ENCODE assay signal across 18 cellular contexts in genomic region chr19:37583340-37583739, GRCh38. TPM values are rescaled to one million over a fixed set of nuclear protein-coding genes. Genes with fewer than 3 reads are reported as not detected.
DNase-seq lines count a peak whose midpoint lies in the region; ATAC-seq and TF ChIP-seq lines count a peak whose summit lies in the region.
"Had no signal": no experiment of that assay in that cellular context is flagged by ENCODE, and none has a peak within 500 bp of the region (broad histone marks: within the 10 kb centered on the region; RNA-seq: fewer than 3 reads in every experiment).

No MANE protein-coding gene starts in this region.

- H3K27ac ChIP-seq in OCI-LY7 (ENCODE audit: low read depth, low read length, poor library complexity, severe bottlenecking) (no peak overlapping the region), foreskin keratinocyte (no peak overlapping the region), lower lobe of right lung (no peak overlapping the region), psoas muscle (no peak overlapping the region), Karpas-422 (ENCODE audit: low read length) (no peak overlapping the region)
- H3K27ac ChIP-seq: A549, RWPE1, SJCRH30 had no signal

- CTCF ChIA-PET in OCI-LY7 (lab: Charles Lee; ENCODE audit: unreplicated experiment): no interaction called here

- H3K4me3 ChIP-seq in H7 (ENCODE audit: insufficient read depth, low read depth, low read length): no peak overlapping the region
- H3K4me3 ChIP-seq in OCI-LY7 (ENCODE audit: low read depth, low read length, poor library complexity, severe bottlenecking): no peak overlapping the region
- H3K4me3 ChIP-seq in lower lobe of right lung: no peak overlapping the region
- H3K4me3 ChIP-seq in psoas muscle: no peak overlapping the region
- H3K4me3 ChIP-seq in Karpas-422 (ENCODE audit: low read length): no peak overlapping the region
- H3K4me3 ChIP-seq: A549, HAP-1, SJCRH30 had no signal

- H3K36me3 ChIP-seq in H7 (replicated peaks; ENCODE audit: control insufficient read depth, insufficient read depth, low read length): peaks cover 2% of the 10 kb centered on the region
- H3K36me3 ChIP-seq in OCI-LY7 (ENCODE audit: insufficient read depth, low read length): no peaks in the 10 kb centered on the region; the same call in 1 of the 2 replicates
- peaks cover 47% of the 10 kb centered on the region for H3K36me3 ChIP-seq in lower lobe of right lung
- H3K36me3 ChIP-seq in psoas muscle (ENCODE audit: insufficient read depth in 1 of 2, low read depth in 1 of 2): peaks cover 26 to 78% of the 10 kb centered on the region in 2 donors
- peaks cover 87% of the 10 kb centered on the region for H3K36me3 ChIP-seq in Karpas-422 (ENCODE audit: insufficient read depth, low read length)
- H3K36me3 ChIP-seq: HAP-1 had no signal

- H3K4me2 ChIP-seq in OCI-LY7 (ENCODE audit: low read length) (no peak overlapping the region), Karpas-422 (ENCODE audit: low read depth, low read length, poor library complexity, severe bottlenecking) (no peak overlapping the region)
- H3K4me2 ChIP-seq: A549 had no signal

- DNase-seq in 8988T (peak; percentile 30), H7 (peak; percentile 52), OCI-LY7 (ENCODE audit: low spot score) (peak; percentile 13), foreskin keratinocyte (no peak), lower lobe of right lung (no peak), psoas muscle (no peak), Karpas-422 (no peak)
- DNase-seq: C1 segment of cervical spinal cord, MV-4-11, NCI-H1436, NCI-H2029 treated with DMSO at 0.1 percent for 48 hours, NCI-H510A, SJCRH30 had no signal

- H3K27me3 ChIP-seq in H7 (ENCODE audit: control insufficient read depth, insufficient read depth, low read length): no peaks in the 10 kb centered on the region
- H3K27me3 ChIP-seq in foreskin keratinocyte: no peaks in the 10 kb centered on the region
- no peaks in the 10 kb centered on the region for H3K27me3 ChIP-seq in lower lobe of right lung (ENCODE audit: low read depth)
- H3K27me3 ChIP-seq in psoas muscle (ENCODE audit: insufficient read depth in 3 of 3, low read length in 2 of 3): no peaks in the 10 kb centered on the region
- H3K27me3 ChIP-seq in Karpas-422 (ENCODE audit: low read length): no peaks in the 10 kb centered on the region
- H3K27me3 ChIP-seq: SJCRH30 had no signal

- peak; percentile 63 for TF ChIP-seq CTCF in OCI-LY7 (conservative IDR thresholded peaks at IDR 0.05; ENCODE audit: low read length)
- peak; percentile 8 for TF ChIP-seq CTCF in foreskin keratinocyte (conservative IDR thresholded peaks at IDR 0.05)
- no peak for TF ChIP-seq CTCF in lower lobe of right lung (IDR thresholded peaks at IDR 0.05)
- no peak for TF ChIP-seq CTCF in psoas muscle (IDR thresholded peaks at IDR 0.05)

- POLR2A ChIA-PET in OCI-LY7 (lab: Charles Lee): no interaction called here

- intact Hi-C loops in OCI-LY7 (cut with micrococcal nuclease; ENCODE audit: unreplicated experiment): no loop called here
- intact Hi-C loops in lower lobe of right lung (cut with DNase I): no loop called here
- intact Hi-C loops in psoas muscle (cut with DNase I): no loop called here

- H4K20me1 ChIP-seq in OCI-LY7 (ENCODE audit: insufficient read depth, low read length) (no peaks in the 10 kb centered on the region), Karpas-422 (ENCODE audit: insufficient read depth, low read depth, low read length) (no peaks in the 10 kb centered on the region)

- BruUV-seq in OCI-LY7 (replicated peaks; lab: Mats Ljungman, UMichigan): no TSS peak

- no peaks in the 10 kb centered on the region for H3K4me1 ChIP-seq in OCI-LY7 (ENCODE audit: insufficient read depth, low read length, poor library complexity, severe bottlenecking)
- H3K4me1 ChIP-seq in foreskin keratinocyte: no peaks in the 10 kb centered on the region
- H3K4me1 ChIP-seq in lower lobe of right lung: no peaks in the 10 kb centered on the region
- no peaks in the 10 kb centered on the region for H3K4me1 ChIP-seq in psoas muscle
- H3K4me1 ChIP-seq in Karpas-422 (ENCODE audit: low read length): no peaks in the 10 kb centered on the region
- H3K4me1 ChIP-seq: A549, HAP-1, SJCRH30 had no signal

- H3K9ac ChIP-seq in Karpas-422 (ENCODE audit: low read length): no peak overlapping the region

- no peaks in the 10 kb centered on the region for H3K79me2 ChIP-seq in OCI-LY7 (ENCODE audit: insufficient read depth, low read depth, low read length)
- H3K79me2 ChIP-seq in Karpas-422 (ENCODE audit: low read length): peaks cover 16% of the 10 kb centered on the region

- WGBS in psoas muscle, 3 donors: 60 to 65% (median 61%) methylated on average over 2 of the region's 2 CpGs

- H2AFZ ChIP-seq in OCI-LY7 (ENCODE audit: low read length) (no peak overlapping the region), Karpas-422 (ENCODE audit: low read length) (no peak overlapping the region)

- ATAC-seq in foreskin keratinocyte: no peak
- ATAC-seq in HG03039 (IDR thresholded peaks at IDR 0.05; ENCODE audit: unreplicated experiment): no peak
- ATAC-seq in lower lobe of right lung: no peak
- no peak for ATAC-seq in psoas muscle
- ATAC-seq: A549 had no signal

- H3K9me2 ChIP-seq in OCI-LY7 (ENCODE audit: insufficient read depth, low read length) (no peaks in the 10 kb centered on the region), Karpas-422 (replicated peaks; ENCODE audit: insufficient read depth, low read length) (no peaks in the 10 kb centered on the region)

- peaks cover 12% of the 10 kb centered on the region; the same call in 1 of the 2 replicates for H3K9me3 ChIP-seq in OCI-LY7 (ENCODE audit: low read length)
- peaks cover 36% of the 10 kb centered on the region for H3K9me3 ChIP-seq in lower lobe of right lung
- peaks cover 81% of the 10 kb centered on the region for H3K9me3 ChIP-seq in psoas muscle
- H3K9me3 ChIP-seq in Karpas-422 (ENCODE audit: low read length): peaks cover 47% of the 10 kb centered on the region

RNA-seq across cellular contexts. Expression of gene ZNF571, which starts 11.3 kb away (rescaled TPM):
- 2.0 and 10.2 TPM in 2 replicates for total RNA-seq in H7 (2014; rRNA removed; shearing (Covaris generic))
- 1.3 and 8.0 TPM in 2 replicates for total RNA-seq in OCI-LY7 (2014; rRNA removed; shearing (Covaris generic))
- 2.6 and 4.2 TPM in 2 replicates for total RNA-seq in OCI-LY7 (2022)
- 1.8 and 1.9 TPM in 2 replicates for total RNA-seq in foreskin keratinocyte
- 0.87 and 1.2 TPM in 2 replicates for polyA plus RNA-seq in foreskin keratinocyte
- total RNA-seq in lower lobe of right lung: 4.8 TPM
- total RNA-seq in psoas muscle: 1 to 10 TPM; 1.3 to 2.4 (median 1.8) TPM
- 1 to 10 TPM in 2 of 3 donors, under 1 TPM in 1; 0.96 to 3.7 (median 1.2) TPM for polyA plus RNA-seq in psoas muscle
- total RNA-seq in Karpas-422 (2014; rRNA removed; shearing (Covaris generic); ENCODE audit: low replicate concordance): 7.4 and 10.7 TPM in 2 replicates

RNA-seq across cellular contexts. Expression of gene ZNF540, which starts 11.3 kb away (rescaled TPM):
- not detected in 2 replicates for total RNA-seq in H7 (2014; rRNA removed; shearing (Covaris generic))
- total RNA-seq in OCI-LY7 (2014; rRNA removed; shearing (Covaris generic)): 0.44 and 0.59 TPM in 2 replicates
- 0.39 and 0.46 TPM in 2 replicates for total RNA-seq in OCI-LY7 (2022)
- total RNA-seq in foreskin keratinocyte: 0.27 and 0.53 TPM in 2 replicates
- polyA plus RNA-seq in foreskin keratinocyte: 0.21 and 0.30 TPM in 2 replicates
- 4.6 TPM for total RNA-seq in lower lobe of right lung
- 1 to 10 TPM in 3 of 4 donors, under 1 TPM in 1; 0.27 to 4.9 (median 1.4) TPM for total RNA-seq in psoas muscle
- polyA plus RNA-seq in psoas muscle: 1 to 10 TPM in 1 of 3 donors, under 1 TPM in 2; 0.65 to 3.6 (median 0.83) TPM
- total RNA-seq in Karpas-422 (2014; rRNA removed; shearing (Covaris generic); ENCODE audit: low replicate concordance): 2.4 and 8.7 TPM in 2 replicates
- total RNA-seq: HT1080 had no signal

Comparison
In these comparisons a context has a peak if more than half of its experiments do, and no peak if none do; other contexts are left out.
1. DNase-seq: peak in 8988T (single experiment), H7 (single experiment) and OCI-LY7 (single experiment); none in foreskin keratinocyte (0 of 2), lower lobe of right lung (single experiment), psoas muscle (0 of 2) and Karpas-422 (single experiment).
2. CTCF ChIP-seq: peak in OCI-LY7 (single experiment) and foreskin keratinocyte (single experiment); none in lower lobe of right lung (single experiment) and psoas muscle (single experiment).